33 cellular contexts compared by ENCODE assay signal in genomic region chr2:167608487-167608886, GRCh38.
A peak's percentile ranks its signal among the peaks of the same experiment; 100 is the strongest.
DNase-seq lines count a peak whose midpoint lies in the region; ATAC-seq, FAIRE-seq and TF ChIP-seq lines count a peak whose summit lies in the region.
"Had no signal": no experiment of that assay in that cellular context is flagged by ENCODE, and none has a peak within 500 bp of the region (broad histone marks: within the 10 kb centered on the region; RNA-seq: fewer than 3 reads in every experiment).

No MANE protein-coding gene starts in this region.

- TF ChIP-seq CTCF in HepG2 (CRISPR knock-in tag; IDR thresholded peaks at IDR 0.05) (no peak), right lobe of liver (IDR thresholded peaks at IDR 0.05) (no peak), astrocyte (IDR thresholded peaks at IDR 0.05; ENCODE audit: insufficient read depth, low read depth, low read length) (no peak)

- no peaks in the 10 kb centered on the region for H3K9me3 ChIP-seq in HepG2 (ENCODE audit: low read length)
- no peaks in the 10 kb centered on the region for H3K9me3 ChIP-seq in right lobe of liver
- no peaks in the 10 kb centered on the region for H3K9me3 ChIP-seq in astrocyte (ENCODE audit: insufficient read depth, low read depth, low read length)
- H3K9me3 ChIP-seq: A549; BE2C; BLaER1; BLaER1 treated with 17β-estradiol and CSF1 and Interleukin-3, amounts not matched to agents 10 nM and 100 nM; Caco-2 had no signal

- H3K27ac ChIP-seq in HepG2 (ENCODE audit: extremely low read length, insufficient read depth, low read length) (no peak overlapping the region), right lobe of liver (no peak overlapping the region), astrocyte (ENCODE audit: low read depth, low read length) (no peak overlapping the region)
- H3K27ac ChIP-seq: 22Rv1; A549; BLaER1; BLaER1 treated with 17β-estradiol and CSF1 and Interleukin-3, amounts not matched to agents 10 nM and 100 nM; C4-2B had no signal

- no peaks in the 10 kb centered on the region for H3K27me3 ChIP-seq in HepG2 (ENCODE audit: control insufficient read depth in 1 of 2, insufficient read depth in 2 of 2, low read length in 2 of 2)
- H3K27me3 ChIP-seq in right lobe of liver = no peaks in the 10 kb centered on the region
- no peaks in the 10 kb centered on the region for H3K27me3 ChIP-seq in astrocyte (ENCODE audit: insufficient read depth, low read length)
- H3K27me3 ChIP-seq: BE2C; BLaER1; BLaER1 treated with 17β-estradiol and CSF1 and Interleukin-3, amounts not matched to agents 10 nM and 100 nM had no signal

- no peaks in the 10 kb centered on the region for H3K27me3 Mint-ChIP-seq in astrocyte (ENCODE audit: low read depth, unreplicated experiment)
- H3K27me3 Mint-ChIP-seq: B cell; CD4-positive, alpha-beta memory T cell; CD4-positive, alpha-beta T cell; CD4-positive, CD25-positive, alpha-beta regulatory T cell; CD8-positive, alpha-beta memory T cell had no signal

- no peak overlapping the region for H3K4me3 ChIP-seq in HepG2 (replicated peaks in 1 of 3; ENCODE audit: insufficient read depth in 1 of 3, low read depth in 2 of 3, low read length in 3 of 3)
- no peak overlapping the region for H3K4me3 ChIP-seq in right lobe of liver
- no peak overlapping the region for H3K4me3 ChIP-seq in astrocyte (ENCODE audit: insufficient read depth, low read depth, low read length)
- H3K4me3 ChIP-seq: A549; BLaER1; BLaER1 treated with 17β-estradiol and CSF1 and Interleukin-3, amounts not matched to agents 10 nM and 100 nM had no signal

- intact Hi-C loops in HepG2 (cut with micrococcal nuclease; ENCODE audit: unreplicated experiment) = no loop called here
- intact Hi-C loops in right lobe of liver (cut with DNase I) = no loop called here

- BruUV-seq in HepG2 (replicated peaks; lab: Mats Ljungman, UMichigan) = no TSS peak

- H3K36me3 Mint-ChIP-seq in astrocyte (ENCODE audit: low read depth, unreplicated experiment) = no peaks in the 10 kb centered on the region
- H3K36me3 Mint-ChIP-seq: CD14-positive monocyte; CD4-positive, alpha-beta memory T cell; CD4-positive, CD25-positive, alpha-beta regulatory T cell; CD8-positive, alpha-beta memory T cell; CD8-positive, alpha-beta T cell had no signal

- H4K20me1 ChIP-seq in HepG2 (ENCODE audit: insufficient read depth, low read length) = no peaks in the 10 kb centered on the region
- no peaks in the 10 kb centered on the region for H4K20me1 ChIP-seq in astrocyte (ENCODE audit: insufficient read depth, low read length)
- H4K20me1 ChIP-seq: BLaER1; BLaER1 treated with 17β-estradiol and CSF1 and Interleukin-3, amounts not matched to agents 10 nM and 100 nM had no signal

- TF ChIP-seq EP300 in HepG2 (IDR thresholded peaks at IDR 0.05; ENCODE audit: low read depth in 2 of 2, low read length in 2 of 2) = peak in 1 of 2 experiments; percentile 36; a peak in 1 of 4 replicates
- no peak for TF ChIP-seq EP300 in HepG2 (CRISPR knock-in tag; IDR thresholded peaks at IDR 0.05; ENCODE audit: borderline replicate concordance)

- H3K79me2 ChIP-seq in HepG2 (ENCODE audit: insufficient read depth, low read length) (no peaks in the 10 kb centered on the region), astrocyte (ENCODE audit: insufficient read depth, low read length) (no peaks in the 10 kb centered on the region)

- in situ Hi-C loops in HepG2 (cut with HindIII; ENCODE audit: extremely low pct_ligation_motif_present, low pct_unique_long_range_greater_than_20kb) = no loop called here

- no peaks in the 10 kb centered on the region for H3K9me3 Mint-ChIP-seq in astrocyte (ENCODE audit: unreplicated experiment)
- H3K9me3 Mint-ChIP-seq: CD4-positive, alpha-beta T cell; CD8-positive, alpha-beta T cell had no signal

- POLR2A ChIA-PET in HepG2 (lab: Yijun Ruan, JAX) = no interaction called here

- CTCF ChIA-PET in HepG2 (lab: Yijun Ruan, JAX; ENCODE audit: low intra/inter-chr PET ratio, low total read pairs) = no interaction called here

- DNase-seq in HepG2 (ENCODE audit: low spot score) (no peak), right lobe of liver (no peak), astrocyte (ENCODE audit: low read depth) (no peak), cerebellar cortex (ENCODE audit: low spot score) (no peak)
- DNase-seq: 8988T; ACHN; AML-193; BE2C; C1 segment of cervical spinal cord; Caco-2; Calu3; CD4-positive, alpha-beta memory T cell; CD4-positive, alpha-beta T cell; CD4-positive, CD25-positive, alpha-beta regulatory T cell; CD8-positive, alpha-beta memory T cell; CD8-positive, alpha-beta T cell; COR-L47; DMS 273 treated with DMSO at 0.1 percent for 48 hours; DMS153; DMS53; DMS79; DMS79 treated with DMSO at 0.1 percent for 48 hours; DND-41; EL had no signal

- H3K4me2 ChIP-seq in HepG2 (ENCODE audit: low read depth, low read length) (no peak overlapping the region), astrocyte (ENCODE audit: low read length) (no peak overlapping the region)
- H3K4me2 ChIP-seq: A549; BLaER1; BLaER1 treated with 17β-estradiol and CSF1 and Interleukin-3, amounts not matched to agents 10 nM and 100 nM had no signal

- no peak overlapping the region for H3K27ac Mint-ChIP-seq in astrocyte (ENCODE audit: unreplicated experiment)
- H3K27ac Mint-ChIP-seq: B cell; CD14-positive monocyte; CD4-positive, alpha-beta memory T cell; CD4-positive, alpha-beta T cell; CD4-positive, CD25-positive, alpha-beta regulatory T cell; CD8-positive, alpha-beta memory T cell; CD8-positive, alpha-beta T cell had no signal

- FAIRE-seq in HepG2 (lab: Jason Lieb, UNC) (no peak), astrocyte (lab: Jason Lieb, UNC) (peak; percentile 39)
- FAIRE-seq: A204.1, A549, D721Med had no signal

- H3K4me1 ChIP-seq in HepG2 (ENCODE audit: insufficient read depth, low read length) = peaks cover 9% of the 10 kb centered on the region; the same call in 1 of the 2 replicates
- no peaks in the 10 kb centered on the region for H3K4me1 ChIP-seq in right lobe of liver
- H3K4me1 ChIP-seq in astrocyte (ENCODE audit: insufficient read depth, low read length) = no peaks in the 10 kb centered on the region
- H3K4me1 ChIP-seq: A549; BE2C; BLaER1; BLaER1 treated with 17β-estradiol and CSF1 and Interleukin-3, amounts not matched to agents 10 nM and 100 nM; Caco-2 had no signal

- TF ChIP-seq POLR2A in HepG2 (IDR thresholded peaks at IDR 0.05; ENCODE audit: insufficient read depth in 1 of 2, low read depth in 2 of 2, low read length in 2 of 2) (no peak), right lobe of liver (IDR thresholded peaks at IDR 0.05) (no peak)

- no peak overlapping the region for H3K4me3 Mint-ChIP-seq in astrocyte (ENCODE audit: unreplicated experiment)
- H3K4me3 Mint-ChIP-seq: B cell; CD14-positive monocyte; CD4-positive, alpha-beta memory T cell; CD4-positive, alpha-beta T cell; CD4-positive, CD25-positive, alpha-beta regulatory T cell; CD8-positive, alpha-beta memory T cell; CD8-positive, alpha-beta T cell had no signal

- ATAC-seq in HepG2 = no peak
- no peak for ATAC-seq in right lobe of liver
- ATAC-seq: A549; CD8-positive, alpha-beta T cell had no signal

- H3K9ac ChIP-seq in HepG2 (ENCODE audit: insufficient read depth, low read depth, low read length) = no peak overlapping the region
- no peak overlapping the region for H3K9ac ChIP-seq in astrocyte (ENCODE audit: low read length)
- H3K9ac ChIP-seq: BLaER1; BLaER1 treated with 17β-estradiol and CSF1 and Interleukin-3, amounts not matched to agents 10 nM and 100 nM had no signal

- no peaks in the 10 kb centered on the region for H3K36me3 ChIP-seq in HepG2 (replicated peaks in 1 of 2; ENCODE audit: control insufficient read depth in 1 of 2, insufficient read depth in 2 of 2, low read length in 2 of 2)
- H3K36me3 ChIP-seq in right lobe of liver = no peaks in the 10 kb centered on the region
- no peaks in the 10 kb centered on the region for H3K36me3 ChIP-seq in astrocyte (ENCODE audit: insufficient read depth, low read length)
- H3K36me3 ChIP-seq: BE2C; BLaER1; BLaER1 treated with 17β-estradiol and CSF1 and Interleukin-3, amounts not matched to agents 10 nM and 100 nM had no signal

- H2AFZ ChIP-seq in HepG2 (ENCODE audit: low read length) (no peak overlapping the region), astrocyte (ENCODE audit: low read depth, low read length) (no peak overlapping the region)

- H3K4me1 Mint-ChIP-seq in astrocyte (ENCODE audit: low read depth, unreplicated experiment) = peaks cover 13% of the 10 kb centered on the region
- H3K4me1 Mint-ChIP-seq: B cell; CD14-positive monocyte; CD4-positive, alpha-beta memory T cell; CD4-positive, CD25-positive, alpha-beta regulatory T cell; CD8-positive, alpha-beta memory T cell had no signal

- no peak for TF ChIP-seq RAD21 in HepG2 (CRISPR knock-in tag; IDR thresholded peaks at IDR 0.05)

TF ChIP-seq in HepG2, 621 proteins besides CTCF, POLR2A, EP300 and RAD21 (continues in another document):
- TF ChIP-seq NR2F6 (IDR thresholded peaks at IDR 0.05) (no peak), NR2F6 (CRISPR knock-in tag; IDR thresholded peaks at IDR 0.05) (no peak), ZNF572 (CRISPR knock-in tag; IDR thresholded peaks at IDR 0.05) (no peak), ZNF510 (CRISPR knock-in tag; IDR thresholded peaks at IDR 0.05; ENCODE audit: low read depth) (no peak), ATF1 (CRISPR knock-in tag; IDR thresholded peaks at IDR 0.05) (no peak), IKZF1 (IDR thresholded peaks at IDR 0.05) (no peak), ZNF256 (CRISPR knock-in tag; conservative IDR thresholded peaks at IDR 0.05) (no peak), SALL2 (CRISPR knock-in tag; IDR thresholded peaks at IDR 0.05) (no peak), ZBTB20 (CRISPR knock-in tag; IDR thresholded peaks at IDR 0.05; ENCODE audit: borderline replicate concordance, low read depth) (peak; percentile 96; the same call in 1 of the 2 replicates)
- TF ChIP-seq, protein P1, sequence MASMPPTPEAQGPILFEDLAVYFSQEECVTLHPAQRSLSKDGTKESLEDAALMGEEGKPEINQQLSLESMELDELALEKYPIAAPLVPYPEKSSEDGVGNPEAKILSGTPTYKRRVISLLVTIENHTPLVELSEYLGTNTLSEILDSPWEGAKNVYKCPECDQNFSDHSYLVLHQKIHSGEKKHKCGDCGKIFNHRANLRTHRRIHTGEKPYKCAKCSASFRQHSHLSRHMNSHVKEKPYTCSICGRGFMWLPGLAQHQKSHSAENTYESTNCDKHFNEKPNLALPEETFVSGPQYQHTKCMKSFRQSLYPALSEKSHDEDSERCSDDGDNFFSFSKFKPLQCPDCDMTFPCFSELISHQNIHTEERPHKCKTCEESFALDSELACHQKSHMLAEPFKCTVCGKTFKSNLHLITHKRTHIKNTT (CRISPR knock-in tag; IDR thresholded peaks at IDR 0.05) = no peak
- TF ChIP-seq, protein P2, sequence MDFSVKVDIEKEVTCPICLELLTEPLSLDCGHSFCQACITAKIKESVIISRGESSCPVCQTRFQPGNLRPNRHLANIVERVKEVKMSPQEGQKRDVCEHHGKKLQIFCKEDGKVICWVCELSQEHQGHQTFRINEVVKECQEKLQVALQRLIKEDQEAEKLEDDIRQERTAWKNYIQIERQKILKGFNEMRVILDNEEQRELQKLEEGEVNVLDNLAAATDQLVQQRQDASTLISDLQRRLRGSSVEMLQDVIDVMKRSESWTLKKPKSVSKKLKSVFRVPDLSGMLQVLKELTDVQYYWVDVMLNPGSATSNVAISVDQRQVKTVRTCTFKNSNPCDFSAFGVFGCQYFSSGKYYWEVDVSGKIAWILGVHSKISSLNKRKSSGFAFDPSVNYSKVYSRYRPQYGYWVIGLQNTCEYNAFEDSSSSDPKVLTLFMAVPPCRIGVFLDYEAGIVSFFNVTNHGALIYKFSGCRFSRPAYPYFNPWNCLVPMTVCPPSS (IDR thresholded peaks at IDR 0.05) = no peak
